In genomic region chr3:8679817-8680553, GRCh38 we compare ENCODE assay signal across 17 cellular contexts. TPM values are rescaled to one million over a fixed set of nuclear protein-coding genes. Genes with fewer than 3 reads are reported as not detected.
DNase-seq lines count a peak whose midpoint lies in the region; ATAC-seq, FAIRE-seq and TF ChIP-seq lines count a peak whose summit lies in the region.
"Not testable (repeated sequence)": the region's sequence is repeated elsewhere in the genome, so short reads cannot be mapped to it uniquely, and the experiment has no call there.
"Had no signal": no experiment of that assay in that cellular context is flagged by ENCODE, and none has a peak within 500 bp of the region (broad histone marks: within the 10 kb centered on the region; RNA-seq: fewer than 3 reads in every experiment).

No MANE protein-coding gene starts in this region.

- H4K91ac ChIP-seq in neuronal stem cell (ENCODE audit: low read depth, low read length, poor library complexity): not testable (repeated sequence)

- H3K27ac ChIP-seq in A549: peak overlapping the region; percentile 55 to 82; a peak in 5 of 6 replicates
- not testable (repeated sequence) for H3K27ac ChIP-seq in iPS-18a (ENCODE audit: low read length); neuronal stem cell (replicated peaks; ENCODE audit: low read length)

- H3K9me3 ChIP-seq in A549; iPS-18a (ENCODE audit: control insufficient read depth, low read depth, low read length); neuronal stem cell (replicated peaks in 1 of 2; ENCODE audit: control insufficient read depth in 2 of 2, insufficient read depth in 1 of 2, low read depth in 1 of 2, low read length in 2 of 2): not testable (repeated sequence)

- H4K8ac ChIP-seq in neuronal stem cell (ENCODE audit: low read depth, low read length): not testable (repeated sequence)

- ATAC-seq in A549: peak; percentile 86 to 96

- POLR2A ChIA-PET in A549 (lab: Yijun Ruan, JAX): not testable (repeated sequence)

- H2BK15ac ChIP-seq in neuronal stem cell (ENCODE audit: low read length): not testable (repeated sequence)

- TF ChIP-seq CTCF in A549 (IDR thresholded peaks at IDR 0.05); bronchial epithelial cell (IDR thresholded peaks at IDR 0.05; ENCODE audit: insufficient read depth, low read length, severe bottlenecking): not testable (repeated sequence)

- not testable (repeated sequence) for H3K79me1 ChIP-seq in neuronal stem cell (ENCODE audit: low read depth, low read length)

- H2BK120ac ChIP-seq in neuronal stem cell (ENCODE audit: low read depth, low read length): not testable (repeated sequence)

- WGBS in A549 (ENCODE audit: missing lambda C conversion rate): 34% methylated on average over 13 of the region's 13 CpGs
- WGBS in neuronal stem cell (ENCODE audit: extremely low coverage in 2 of 2, insufficient read length in 2 of 2, insufficient replicate concordance in 1 of 2), 2 donors: no CpG with 5 or more reads among the region's 13 CpGs

- not testable (repeated sequence) for TF ChIP-seq POLR2A in A549 (IDR thresholded peaks at IDR 0.05; ENCODE audit: low read length)

- H3K23ac ChIP-seq in neuronal stem cell (ENCODE audit: low read depth, low read length, poor library complexity): not testable (repeated sequence)

- H3K27me3 ChIP-seq in bronchial epithelial cell (ENCODE audit: control insufficient read depth, insufficient read depth, low read length); iPS-18a (ENCODE audit: control insufficient read depth, insufficient read depth, low read length); neuronal stem cell (ENCODE audit: control insufficient read depth in 3 of 3, insufficient read depth in 3 of 3, low read depth in 1 of 3, low read length in 3 of 3): not testable (repeated sequence)

- peak overlapping the region; percentile 70 for H3K4me2 ChIP-seq in A549
- peak overlapping the region; percentile 48 for H3K4me2 ChIP-seq in neuronal stem cell (ENCODE audit: insufficient read depth, low read length, poor library complexity, severe bottlenecking)

- H3K9ac ChIP-seq in iPS-18a (ENCODE audit: low read length); neuronal stem cell (ENCODE audit: low read depth, low read length, poor library complexity): not testable (repeated sequence)

- H2AFZ ChIP-seq in neuronal stem cell (ENCODE audit: low read length): peak overlapping the region; percentile 80

- not testable (repeated sequence) for H2BK12ac ChIP-seq in neuronal stem cell (ENCODE audit: low read length)

- not testable (repeated sequence) for H2BK5ac ChIP-seq in neuronal stem cell (ENCODE audit: low read length)

- H3K4me3 ChIP-seq in A549; bronchial epithelial cell (ENCODE audit: low read depth, low read length); neuronal stem cell (ENCODE audit: low read length in 2 of 2): not testable (repeated sequence)
- peak overlapping the region; percentile 24 for H3K4me3 ChIP-seq in iPS-18a (ENCODE audit: low read length)

- not testable (repeated sequence) for H3K36me3 ChIP-seq in bronchial epithelial cell (ENCODE audit: control insufficient read depth, insufficient read depth, low read length); iPS-18a (ENCODE audit: control insufficient read depth, low read depth, low read length); neuronal stem cell (replicated peaks in 1 of 2; ENCODE audit: control insufficient read depth in 2 of 2, insufficient read depth in 2 of 2, low read length in 2 of 2)

- CTCF ChIA-PET in A549 (lab: Yijun Ruan, JAX): interaction anchor here (1.0 kb wide), 1 partner anchor 18 kb away, joined by 4 read pairs; no protein-coding TSS in a partner anchor

- FAIRE-seq in A549 (lab: Jason Lieb, UNC); bronchial epithelial cell (lab: Jason Lieb, UNC): not testable (repeated sequence)

- TF ChIP-seq EP300 in A549 (IDR thresholded peaks at IDR 0.05): not testable (repeated sequence)

- DNase-seq in A549 (ENCODE audit: low read depth in 1 of 2, low spot score in 1 of 2) (peak in 1 of 2 experiments; percentile 68), ELR (ENCODE audit: low read depth) (peak; percentile 77), HT1080 (ENCODE audit: low read depth) (peak; percentile 80), NCI-H748 (lab: John Stamatoyannopoulos, UW; ENCODE audit: unreplicated experiment) (peak; percentile 18), SW480 (ENCODE audit: low spot score) (peak; percentile 39), bronchial epithelial cell (ENCODE audit: low read depth) (peak; percentile 82)
- DNase-seq in neuronal stem cell (ENCODE audit: low spot score): not testable (repeated sequence)

- not testable (repeated sequence) for TF ChIP-seq RAD21 in A549 (conservative IDR thresholded peaks at IDR 0.05 in 1 of 2, IDR thresholded peaks at IDR 0.05 in 1 of 2)

- H3K4ac ChIP-seq in neuronal stem cell (ENCODE audit: low read length): not testable (repeated sequence)

- H3K18ac ChIP-seq in neuronal stem cell (ENCODE audit: low read length): not testable (repeated sequence)

- H3K4me1 ChIP-seq in A549 (peaks cover 31% of the 10 kb centered on the region), neuronal stem cell (ENCODE audit: control insufficient read depth in 2 of 2, insufficient read depth in 1 of 2, low read depth in 1 of 2, low read length in 2 of 2) (peaks cover 3 to 14% of the 10 kb centered on the region in 2 donors)
- H3K4me1 ChIP-seq in iPS-18a (ENCODE audit: control insufficient read depth, low read depth, low read length): not testable (repeated sequence)

- H3K14ac ChIP-seq in neuronal stem cell (ENCODE audit: low read length): not testable (repeated sequence)

- not testable (repeated sequence) for H2AK5ac ChIP-seq in neuronal stem cell (ENCODE audit: low read depth, low read length)

TF ChIP-seq in A549, 52 proteins besides CTCF, POLR2A, EP300 and RAD21:
- not testable (repeated sequence) for TF ChIP-seq FOSL2 (IDR thresholded peaks at IDR 0.05)
- peak; percentile 46; the same call in 1 of the 2 replicates for TF ChIP-seq FOSL2 (CRISPR knock-in tag; IDR thresholded peaks at IDR 0.05)
TF ChIP-seq in A549: peak in this region for 1; not testable (repeated sequence) for 51.

RNA-seq across cellular contexts. Expression of gene SSUH2, which starts 35.4 kb away (rescaled TPM):
- polyA plus RNA-seq in A549 (2011; rRNA removed) (0.59 and 0.86 TPM in 2 replicates), A549 (2017; fragmentation: RNase III; extraction: RNeasy Plus Mini Kit Qiagen cat#74134 plus additional on column Dnase treatment) (0.35 to 0.56 TPM (median 0.47 TPM) in 3 replicates)
- 0.52 and 0.54 TPM in 2 replicates for polyA plus RNA-seq in A549 (2012; cell fraction: cytosol; rRNA removed)
- polyA plus RNA-seq in A549 (2012; cell fraction: nucleus; rRNA removed): 3.9 and 4.6 TPM in 2 replicates
- polyA minus RNA-seq in A549 (2011; rRNA and poly(A)+ RNA removed): 0.99 and 2.3 TPM in 2 replicates
- total RNA-seq in HT1080 (2014; rRNA removed; shearing (Covaris generic)): 0.37 TPM in 1 of 2 replicates, not detected in the other
- polyA plus RNA-seq in HT1080 (2015; cell fraction: cytosol; rRNA removed): 0.06 and 0.17 TPM in 2 replicates
- polyA plus RNA-seq in HT1080 (2015; cell fraction: nucleus; rRNA removed): 0.28 and 0.49 TPM in 2 replicates
- 0.13 and 0.26 TPM in 2 replicates for total RNA-seq in bronchial epithelial cell
- 1.8 TPM for polyA plus RNA-seq in neuronal stem cell (2013, experiment 1 of 2)
- 1.4 TPM for polyA plus RNA-seq in neuronal stem cell (2013, experiment 2 of 2)
- total RNA-seq: CD8-positive, alpha-beta memory T cell; GM12878; naive thymus-derived CD8-positive, alpha-beta T cell; osteocyte; T-helper 17 cell had no signal
- polyA plus RNA-seq: CD8-positive, alpha-beta memory T cell; naive thymus-derived CD8-positive, alpha-beta T cell had no signal

RNA-seq across cellular contexts. Expression of gene CAV3, which starts 53.6 kb away (rescaled TPM):
- polyA plus RNA-seq in A549 (2011; rRNA removed) (not detected in 2 replicates), A549 (2017; fragmentation: RNase III; extraction: RNeasy Plus Mini Kit Qiagen cat#74134 plus additional on column Dnase treatment) (not detected in 3 replicates)
- not detected in 2 replicates for polyA plus RNA-seq in A549 (2012; cell fraction: cytosol; rRNA removed)
- not detected in 2 replicates for polyA plus RNA-seq in A549 (2012; cell fraction: nucleus; rRNA removed)
- polyA minus RNA-seq in A549 (2011; rRNA and poly(A)+ RNA removed): not detected in 2 replicates
- not detected in 2 replicates for total RNA-seq in HT1080 (2014; rRNA removed; shearing (Covaris generic))
- polyA plus RNA-seq in HT1080 (2015; cell fraction: cytosol; rRNA removed): not detected in 2 replicates
- not detected in 2 replicates for polyA plus RNA-seq in HT1080 (2015; cell fraction: nucleus; rRNA removed)
- 0.13 TPM in 1 of 2 replicates, not detected in the other for total RNA-seq in bronchial epithelial cell
- polyA plus RNA-seq in neuronal stem cell (2013, experiment 1 of 2): 0.03 TPM
- 0.04 TPM for polyA plus RNA-seq in neuronal stem cell (2013, experiment 2 of 2)
- total RNA-seq: activated CD8-positive, alpha-beta T cell treated with anti-CD3 and anti-CD28 coated beads for 36 hours; activated T-helper 17 cell treated with anti-CD3 and anti-CD28 coated beads, Interleukin-2, amount 50 U/mL, for 72 hours; CD8-positive, alpha-beta memory T cell; GM12878; naive thymus-derived CD8-positive, alpha-beta T cell; osteocyte; T-helper 17 cell; temporal lobe had no signal
- polyA plus RNA-seq: CD8-positive, alpha-beta memory T cell; GM12878; naive thymus-derived CD8-positive, alpha-beta T cell; SK-N-SH had no signal
